Comparison of ENCODE assay signal across 18 cellular contexts in the genomic region with DNA sequence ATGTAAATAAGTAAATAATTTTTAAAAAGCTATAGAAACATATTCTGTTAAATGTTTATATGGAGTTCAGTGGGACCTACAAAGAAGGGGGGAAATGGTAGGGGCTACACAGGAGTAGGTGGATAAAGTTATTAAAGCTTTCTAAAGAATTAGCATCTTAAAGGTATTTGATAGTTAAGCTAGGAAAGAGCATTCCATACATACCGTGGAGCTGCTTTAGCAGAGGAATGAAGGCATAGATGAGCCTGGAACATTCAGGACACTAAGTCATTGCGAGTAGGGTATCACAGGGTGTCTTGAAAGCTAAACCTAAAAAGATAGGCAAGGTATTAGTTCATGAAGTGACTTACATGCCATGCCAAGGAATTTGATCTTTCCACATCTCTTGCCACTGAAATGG.
DNase-seq lines count a peak whose midpoint lies in the region; ATAC-seq, FAIRE-seq and TF ChIP-seq lines count a peak whose summit lies in the region.
"Had no signal": no experiment of that assay in that cellular context is flagged by ENCODE, and none has a peak within 500 bp of the region (broad histone marks: within the 10 kb centered on the region; RNA-seq: fewer than 3 reads in every experiment).

No MANE protein-coding gene starts in this region.

- H3K27ac Mint-ChIP-seq in activated naive CD4-positive, alpha-beta T cell treated with anti-CD3 and anti-CD28 coated beads, Interleukin-2, amount 10 ng/mL, durations not matched to agents 7 days and 5 days, result no peak overlapping the region
- H3K27ac Mint-ChIP-seq: CD8-positive, alpha-beta memory T cell had no signal

- no peaks in the 10 kb centered on the region for H3K23me2 ChIP-seq in H1 (ENCODE audit: low read depth, low read length)

- H2BK15ac ChIP-seq in H1 (ENCODE audit: low read length), result no peak overlapping the region

- no peak overlapping the region for H2BK5ac ChIP-seq in H1 (ENCODE audit: low read depth, low read length)

- no peak overlapping the region for H4K8ac ChIP-seq in H1 (ENCODE audit: extremely low read depth, insufficient read depth, low read length)

- H3K4me1 ChIP-seq in NT2/D1 (ENCODE audit: insufficient read depth, insufficient read length) (no peaks in the 10 kb centered on the region), H1 (replicated peaks in 1 of 4; ENCODE audit: control insufficient read depth in 3 of 4, insufficient read depth in 4 of 4, low read length in 3 of 4) (peaks cover 0 to 2% (median 1%) of the 10 kb centered on the region in 4 experiments; a peak in 3 of 7 replicates), upper lobe of right lung (no peaks in the 10 kb centered on the region)
- H3K4me1 ChIP-seq: BLaER1, Caco-2 had no signal

- no peaks in the 10 kb centered on the region for H3K79me1 ChIP-seq in H1 (ENCODE audit: low read depth, low read length)

- no peaks in the 10 kb centered on the region for H3K9me3 Mint-ChIP-seq in activated naive CD4-positive, alpha-beta T cell treated with anti-CD3 and anti-CD28 coated beads, Interleukin-2, amount 10 ng/mL, durations not matched to agents 7 days and 5 days

- no peak overlapping the region for H2BK12ac ChIP-seq in H1 (ENCODE audit: low read depth, low read length)

- CTCF ChIA-PET in H1 (lab: Charles Lee; ENCODE audit: partially characterized antibody), result interaction anchor here (0.9 to 2.1 kb wide), 3 partner anchors 14 to 290 kb away, joined by 3 to 8 read pairs (median 3); no protein-coding TSS in a partner anchor
- CTCF ChIA-PET in activated naive CD4-positive, alpha-beta T cell treated with anti-CD3 and anti-CD28 coated beads, Interleukin-2, amount 10 ng/mL, durations not matched to agents 7 days and 5 days (lab: Charles Lee), result no interaction called here

- no peaks in the 10 kb centered on the region for H3K79me2 ChIP-seq in H1 (ENCODE audit: control insufficient read depth in 1 of 2, insufficient read depth in 2 of 2, low read length in 2 of 2)

- H2AK5ac ChIP-seq in H1 (ENCODE audit: low read depth, low read length), result no peak overlapping the region

- H3K27me3 ChIP-seq in NT2/D1 (ENCODE audit: insufficient read depth, insufficient read length) (no peaks in the 10 kb centered on the region), H1 (replicated peaks in 1 of 4; ENCODE audit: control insufficient read depth in 3 of 4, extremely low read depth in 1 of 4, insufficient read depth in 3 of 4, low read length in 3 of 4) (no peaks in the 10 kb centered on the region), upper lobe of right lung (no peaks in the 10 kb centered on the region)
- H3K27me3 ChIP-seq: BLaER1 had no signal

- no peaks in the 10 kb centered on the region for H3K36me3 Mint-ChIP-seq in activated naive CD4-positive, alpha-beta T cell treated with anti-CD3 and anti-CD28 coated beads, Interleukin-2, amount 10 ng/mL, durations not matched to agents 7 days and 5 days

- POLR2A ChIA-PET in H1 (lab: Charles Lee; ENCODE audit: partially characterized antibody), result interaction anchor here (1.2 kb wide), 1 partner anchor 103 kb away, joined by 5 read pairs; no protein-coding TSS in a partner anchor

- peaks cover 13% of the 10 kb centered on the region; the same call in 1 of the 2 replicates for H3K9me3 ChIP-seq in NT2/D1 (ENCODE audit: insufficient read depth, low read length)
- peaks cover 10 to 12% of the 10 kb centered on the region in 2 experiments; a peak in 3 of 4 replicates for H3K9me3 ChIP-seq in H1 (ENCODE audit: insufficient read depth in 2 of 2, low read depth in 1 of 2, low read length in 1 of 2)
- H3K9me3 ChIP-seq in upper lobe of right lung, result no peaks in the 10 kb centered on the region
- H3K9me3 ChIP-seq: BLaER1, Caco-2 had no signal

- H4K5ac ChIP-seq in H1 (ENCODE audit: insufficient read length, low read depth, low read length), result no peak overlapping the region

- no peak for TF ChIP-seq RAD21 in H1 (IDR thresholded peaks at IDR 0.05 in 1 of 2, conservative IDR thresholded peaks at IDR 0.05 in 1 of 2; ENCODE audit: low read depth in 2 of 2, low read length in 2 of 2)

- H3K9ac ChIP-seq in NT2/D1 (ENCODE audit: insufficient read length, low read depth), result no peak overlapping the region
- H3K9ac ChIP-seq in H1 (replicated peaks in 1 of 4; ENCODE audit: extremely low read depth in 1 of 4, low read depth in 3 of 4, low read length in 3 of 4), result no peak overlapping the region
- H3K9ac ChIP-seq: BLaER1, GM23248 had no signal

- H4K20me1 ChIP-seq in H1 (replicated peaks in 1 of 2; ENCODE audit: control insufficient read depth in 1 of 2, insufficient read depth in 2 of 2, low read length in 2 of 2), result no peaks in the 10 kb centered on the region
- H4K20me1 ChIP-seq: BLaER1 had no signal

- intact Hi-C loops in upper lobe of right lung (cut with DNase I), result no loop called here

- no peak overlapping the region for H3K18ac ChIP-seq in H1 (ENCODE audit: extremely low read depth, low read length)

- no peak overlapping the region for H4K91ac ChIP-seq in H1 (replicated peaks; ENCODE audit: insufficient read length, low read length)

- no peak overlapping the region for H2AFZ ChIP-seq in H1 (ENCODE audit: low read length)
- H2AFZ ChIP-seq: GM23248 had no signal

- H2BK20ac ChIP-seq in H1 (ENCODE audit: low read length), result no peak overlapping the region

- H3K4me3 ChIP-seq in NT2/D1 (ENCODE audit: insufficient read length, low read depth) (no peak overlapping the region), H1 (ENCODE audit: extremely low read depth in 1 of 4, insufficient read depth in 2 of 4, low read depth in 3 of 4, low read length in 4 of 4) (no peak overlapping the region), upper lobe of right lung (no peak overlapping the region)
- H3K4me3 ChIP-seq: BLaER1, GM23248 had no signal

- no peak overlapping the region for H3K4me2 ChIP-seq in H1 (ENCODE audit: insufficient read depth in 1 of 2, low read depth in 2 of 2, low read length in 2 of 2)
- H3K4me2 ChIP-seq: BLaER1 had no signal

- no peaks in the 10 kb centered on the region for H3K27me3 Mint-ChIP-seq in activated naive CD4-positive, alpha-beta T cell treated with anti-CD3 and anti-CD28 coated beads, Interleukin-2, amount 10 ng/mL, durations not matched to agents 7 days and 5 days

- no peak overlapping the region for H3K27ac ChIP-seq in H1 (ENCODE audit: low read depth, low read length)
- no peak overlapping the region for H3K27ac ChIP-seq in upper lobe of right lung
- H3K27ac ChIP-seq: 22Rv1, BLaER1, GM23248 had no signal

- H3K14ac ChIP-seq in H1 (ENCODE audit: insufficient read length), result no peak overlapping the region

- H3K4me3 Mint-ChIP-seq in activated naive CD4-positive, alpha-beta T cell treated with anti-CD3 and anti-CD28 coated beads, Interleukin-2, amount 10 ng/mL, durations not matched to agents 7 days and 5 days, result no peak overlapping the region
- H3K4me3 Mint-ChIP-seq: CD8-positive, alpha-beta memory T cell; H9 had no signal

- 73% methylated on average over 2 of the region's 2 CpGs; no CpG with 5 or more reads in 1 of the 2 experiments for WGBS in H1 (ENCODE audit: extremely low coverage in 1 of 2, insufficient coverage in 1 of 2, insufficient read length in 1 of 2, insufficient replicate concordance in 2 of 2, low coverage in 1 of 2, low lambda C conversion rate in 2 of 2, missing lambda C conversion rate in 1 of 2), 2 experiments

- H3K56ac ChIP-seq in H1 (replicated peaks; ENCODE audit: insufficient read length, low read depth, low read length), result no peak overlapping the region

- H3K36me3 ChIP-seq in NT2/D1 (ENCODE audit: insufficient read depth, insufficient read length, low read length), result peaks cover 18% of the 10 kb centered on the region
- H3K36me3 ChIP-seq in H1 (ENCODE audit: control insufficient read depth in 2 of 4, insufficient read depth in 4 of 4, low read length in 3 of 4), result peaks cover 0 to 53% (median 21%) of the 10 kb centered on the region in 4 experiments; a peak in 6 of 8 replicates
- peaks cover 39% of the 10 kb centered on the region for H3K36me3 ChIP-seq in upper lobe of right lung
- H3K36me3 ChIP-seq: BLaER1 had no signal

- DNase-seq in EH (ENCODE audit: low read depth) (peak; percentile 16), NT2/D1 (ENCODE audit: low read depth, low spot score) (peak; percentile 6), H1 (ENCODE audit: low read depth in 1 of 2, low spot score in 2 of 2) (no peak), iPS-NIHi11 (ENCODE audit: low spot score) (peak; percentile 18), cerebellar cortex (ENCODE audit: low spot score) (no peak), upper lobe of right lung (no peak)
- DNase-seq in activated naive CD4-positive, alpha-beta T cell treated with anti-CD3 and anti-CD28 coated beads, Interleukin-2, amount 10 ng/mL, durations not matched to agents 7 days and 5 days, result no peak
- DNase-seq: AML-193; Caco-2; CD8-positive, alpha-beta memory T cell; DMS53; GM23248; H9 had no signal

- no peak for TF ChIP-seq POLR2A in H1 (IDR thresholded peaks at IDR 0.05; ENCODE audit: control extremely low read depth in 1 of 2, low read depth in 2 of 2, low read length in 2 of 2)

- no peak for TF ChIP-seq EP300 in H1 (IDR thresholded peaks at IDR 0.05; ENCODE audit: borderline replicate concordance in 1 of 2, low read depth in 2 of 2, low read length in 2 of 2)

- H3K23ac ChIP-seq in H1 (ENCODE audit: insufficient read length), result no peak overlapping the region

- no peak overlapping the region for H3K4ac ChIP-seq in H1 (replicated peaks; ENCODE audit: insufficient read length, low read depth, low read length)

- H3K4me1 Mint-ChIP-seq in activated naive CD4-positive, alpha-beta T cell treated with anti-CD3 and anti-CD28 coated beads, Interleukin-2, amount 10 ng/mL, durations not matched to agents 7 days and 5 days, result no peaks in the 10 kb centered on the region
- H3K4me1 Mint-ChIP-seq: CD8-positive, alpha-beta memory T cell had no signal

- TF ChIP-seq CTCF in H1 (IDR thresholded peaks at IDR 0.05; ENCODE audit: control extremely low read depth in 1 of 3, insufficient read depth in 1 of 3, low read depth in 1 of 3, low read length in 3 of 3), result no peak
- no peak for TF ChIP-seq CTCF in upper lobe of right lung (IDR thresholded peaks at IDR 0.05)

- no peak overlapping the region for H2BK120ac ChIP-seq in H1 (replicated peaks; ENCODE audit: low read depth, low read length)

- peak; percentile 68 for FAIRE-seq in H1 (lab: Jason Lieb, UNC)
- FAIRE-seq: GM18507, HTR-8/SVneo had no signal

- ATAC-seq in HG03571 (IDR thresholded peaks at IDR 0.05; ENCODE audit: unreplicated experiment) (no peak), upper lobe of right lung (no peak)

TF ChIP-seq in H1, 55 proteins besides CTCF, POLR2A, EP300 and RAD21 (continues in another document):
- TF ChIP-seq TCF12 (IDR thresholded peaks at IDR 0.05; ENCODE audit: low read depth, low read length), result no peak

Comparison
In these comparisons a context has a peak if more than half of its experiments do, and no peak if none do; other contexts are left out.
1. DNase-seq: peak in EH (single experiment), NT2/D1 (single experiment) and iPS-NIHi11 (single experiment); none in H1 (0 of 2), activated naive CD4-positive, alpha-beta T cell treated with anti-CD3 and anti-CD28 coated beads, Interleukin-2, amount 10 ng/mL, durations not matched to agents 7 days and 5 days (single experiment), cerebellar cortex (single experiment) and upper lobe of right lung (single experiment).